13 cellular contexts compared by ENCODE assay signal in genomic region chr3:45414823-45415222, GRCh38. TPM values are rescaled to one million over a fixed set of nuclear protein-coding genes. Genes with fewer than 3 reads are reported as not detected.
DNase-seq lines count a peak whose midpoint lies in the region; ATAC-seq, FAIRE-seq and TF ChIP-seq lines count a peak whose summit lies in the region.
"Had no signal": no experiment of that assay in that cellular context is flagged by ENCODE, and none has a peak within 500 bp of the region (broad histone marks: within the 10 kb centered on the region; RNA-seq: fewer than 3 reads in every experiment).

No MANE protein-coding gene starts in this region.

- DNase-seq in GM10266 (ENCODE audit: extremely low spot score) (peak; percentile 15), HL-60 (ENCODE audit: low read depth in 1 of 2, low spot score in 1 of 2) (peak in 1 of 2 experiments; percentile 78), bronchial epithelial cell (ENCODE audit: low read depth) (peak; percentile 49), Karpas-422 (no peak), erythroblast (lab: John Stamatoyannopoulos, UW) (no peak), gastrocnemius medialis (no peak)
- DNase-seq: COR-L47; dermis blood vessel endothelial cell; kidney; naive thymus-derived CD8-positive, alpha-beta T cell; NCI-H1436 had no signal

- H3K79me2 ChIP-seq in Karpas-422 (ENCODE audit: low read length), result peaks cover 25% of the 10 kb centered on the region

- H3K36me3 ChIP-seq in bronchial epithelial cell (ENCODE audit: control insufficient read depth, insufficient read depth, low read length), result no peaks in the 10 kb centered on the region
- peaks cover 21% of the 10 kb centered on the region for H3K36me3 ChIP-seq in Karpas-422 (ENCODE audit: insufficient read depth, low read length)
- peaks cover 0 to 35% of the 10 kb centered on the region in 2 donors for H3K36me3 ChIP-seq in gastrocnemius medialis

- H3K27me3 ChIP-seq in HL-60 (ENCODE audit: insufficient read depth, poor library complexity, severe bottlenecking), result no peaks in the 10 kb centered on the region
- H3K27me3 ChIP-seq in bronchial epithelial cell (ENCODE audit: control insufficient read depth, insufficient read depth, low read length), result no peaks in the 10 kb centered on the region
- no peaks in the 10 kb centered on the region for H3K27me3 ChIP-seq in Karpas-422 (ENCODE audit: low read length)
- no peaks in the 10 kb centered on the region for H3K27me3 ChIP-seq in gastrocnemius medialis

- FAIRE-seq in bronchial epithelial cell (lab: Jason Lieb, UNC), result no peak
- FAIRE-seq: kidney had no signal

- H3K4me1 ChIP-seq in Karpas-422 (ENCODE audit: low read length), result no peaks in the 10 kb centered on the region
- H3K4me1 ChIP-seq in gastrocnemius medialis, result peaks cover 11 to 12% of the 10 kb centered on the region in 2 donors

- in situ Hi-C loops in gastrocnemius medialis (cut with MboI; ENCODE audit: low sequenced_read_pairs in 4 of 4), result no loop called here

- H4K20me1 ChIP-seq in Karpas-422 (ENCODE audit: insufficient read depth, low read depth, low read length), result no peaks in the 10 kb centered on the region

- TF ChIP-seq POLR2A in erythroblast (IDR thresholded peaks at IDR 0.05; ENCODE audit: low read length) (no peak), gastrocnemius medialis (IDR thresholded peaks at IDR 0.05) (no peak)

- H3K9me3 ChIP-seq in Karpas-422 (ENCODE audit: low read length), result no peaks in the 10 kb centered on the region
- H3K9me3 ChIP-seq in gastrocnemius medialis, result no peaks in the 10 kb centered on the region

- no peaks in the 10 kb centered on the region for H3K9me2 ChIP-seq in Karpas-422 (replicated peaks; ENCODE audit: insufficient read depth, low read length)

- H3K4me3 ChIP-seq in HL-60 (replicated peaks; ENCODE audit: insufficient read depth, low read length) (no peak overlapping the region), bronchial epithelial cell (ENCODE audit: low read depth, low read length) (no peak overlapping the region), Karpas-422 (ENCODE audit: low read length) (no peak overlapping the region), gastrocnemius medialis (no peak overlapping the region)

- no peak overlapping the region for H2AFZ ChIP-seq in Karpas-422 (ENCODE audit: low read length)

- no peak overlapping the region for H3K4me2 ChIP-seq in Karpas-422 (ENCODE audit: low read depth, low read length, poor library complexity, severe bottlenecking)

- no peak for TF ChIP-seq CTCF in GM10266 (IDR thresholded peaks at IDR 0.05; ENCODE audit: control insufficient read depth, insufficient read depth, low read depth, missing control alignments)
- no peak for TF ChIP-seq CTCF in HL-60 (IDR thresholded peaks at IDR 0.05; ENCODE audit: insufficient read depth, low read length)
- TF ChIP-seq CTCF in bronchial epithelial cell (IDR thresholded peaks at IDR 0.05; ENCODE audit: insufficient read depth, low read length, severe bottlenecking), result no peak
- TF ChIP-seq CTCF in gastrocnemius medialis (IDR thresholded peaks at IDR 0.05 in 4 of 5, conservative IDR thresholded peaks at IDR 0.05 in 1 of 5), result no peak

- peak overlapping the region; percentile 25 for H3K27ac ChIP-seq in HL-60 (replicated peaks)
- H3K27ac ChIP-seq in Karpas-422 (ENCODE audit: low read length), result no peak overlapping the region
- no peak overlapping the region for H3K27ac ChIP-seq in gastrocnemius medialis

- intact Hi-C loops in gastrocnemius medialis (cut with DNase I; ENCODE audit: low total_unique reads), result loop anchor here (10.0 kb wide), 1 partner anchor 380 kb away; no protein-coding TSS in a partner anchor

- no peak overlapping the region for H3K9ac ChIP-seq in Karpas-422 (ENCODE audit: low read length)

- ATAC-seq in GM18907 (IDR thresholded peaks at IDR 0.05; ENCODE audit: unreplicated experiment) (peak; percentile 65), gastrocnemius medialis (no peak)
- ATAC-seq: naive thymus-derived CD8-positive, alpha-beta T cell; sciatic nerve had no signal

RNA-seq across cellular contexts. Expression of gene LARS2, which starts 26.4 kb away (rescaled TPM):
- total RNA-seq in bronchial epithelial cell (19.0 and 19.1 TPM in 2 replicates), gastrocnemius medialis (10 to 100 TPM in 1 of 4 donors, 1 to 10 TPM in 3; 4.9 to 14.5 (median 7.7) TPM)
- total RNA-seq in Karpas-422 (2014; rRNA removed; shearing (Covaris generic); ENCODE audit: low replicate concordance), result 17.7 and 19.6 TPM in 2 replicates

Comparison
In these comparisons a context has a peak if more than half of its experiments do, and no peak if none do; other contexts are left out.
1. DNase-seq: peak in GM10266 (single experiment) and bronchial epithelial cell (single experiment); none in Karpas-422 (single experiment), erythroblast (0 of 2) and gastrocnemius medialis (0 of 2).